26 cellular contexts compared by ENCODE assay signal in the genomic region with DNA sequence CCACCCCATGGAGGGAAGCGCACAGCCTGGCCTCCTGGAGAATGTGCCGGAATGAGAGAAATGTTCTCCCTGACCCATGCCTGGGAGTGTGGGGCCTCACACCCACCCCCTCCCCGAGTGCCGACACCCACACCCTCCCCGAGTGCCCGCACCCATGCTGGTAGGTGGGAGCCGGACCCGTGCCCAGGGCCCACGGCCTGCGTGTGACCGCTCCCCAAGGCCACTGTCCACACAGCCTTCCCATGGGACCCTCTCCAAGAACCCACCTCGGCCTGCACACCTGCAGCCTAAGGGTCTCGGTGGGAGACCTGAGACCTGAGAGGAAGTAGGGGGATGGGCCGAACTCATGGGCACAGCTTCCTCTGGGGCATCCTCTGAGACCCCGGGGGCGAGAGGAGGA. TPM values are rescaled to one million over a fixed set of nuclear protein-coding genes. Genes with fewer than 3 reads are reported as not detected.
"Had no signal": no experiment of that assay in that cellular context is flagged by ENCODE, and none has a peak within 500 bp of the region (broad histone marks: within the 10 kb centered on the region; RNA-seq: fewer than 3 reads in every experiment).

No MANE protein-coding gene starts in this region.

- H3K36me3 ChIP-seq: esophagus squamous epithelium, gastroesophageal sphincter, left lung, lower lobe of right lung, ovary, thoracic aorta, transverse colon had no signal

- ATAC-seq: gastroesophageal sphincter; left lung; lower lobe of right lung; natural killer cell; right cardiac atrium; stimulated activated effector memory CD8-positive, alpha-beta T cell treated with anti-CD3 and anti-CD28 coated beads, Interleukin-12 subunit alpha, Interleukin-12 subunit beta, amount 100 ng/mL, for 72 hours had no signal

- H3K4me3 Mint-ChIP-seq: memory B cell; mesothelial cell of epicardium; neural crest cell; stimulated activated effector memory CD8-positive, alpha-beta T cell treated with anti-CD3 and anti-CD28 coated beads, Interleukin-12 subunit alpha, Interleukin-12 subunit beta, amount 100 ng/mL, for 72 hours; stimulated activated naive CD8-positive, alpha-beta T cell treated with anti-CD3 and anti-CD28 coated beads, Interleukin-15, Interleukin-2, amounts not matched to agents 100 ng/mL and 50 ng/mL, for 24 hours had no signal

- H3K4me3 ChIP-seq: esophagus squamous epithelium, gastroesophageal sphincter, left lung, lower lobe of right lung, ovary, thoracic aorta, transverse colon had no signal

- H3K4me1 Mint-ChIP-seq: memory B cell, neural crest cell had no signal

- H3K27ac Mint-ChIP-seq: memory B cell; mesothelial cell of epicardium; progenitor cell of endocrine pancreas; stimulated activated effector memory CD8-positive, alpha-beta T cell treated with anti-CD3 and anti-CD28 coated beads, Interleukin-12 subunit alpha, Interleukin-12 subunit beta, amount 100 ng/mL, for 72 hours; stimulated activated naive CD8-positive, alpha-beta T cell treated with anti-CD3 and anti-CD28 coated beads, Interleukin-15, Interleukin-2, amounts not matched to agents 100 ng/mL and 50 ng/mL, for 24 hours had no signal

- H3K9me3 ChIP-seq: esophagus squamous epithelium, gastroesophageal sphincter, left lung, lower lobe of right lung, ovary, thoracic aorta, transverse colon had no signal

- H3K27ac ChIP-seq: esophagus squamous epithelium, gastroesophageal sphincter, left lung, lower lobe of right lung, ovary, thoracic aorta, transverse colon had no signal

- H3K36me3 Mint-ChIP-seq: immature natural killer cell; memory B cell; mesothelial cell of epicardium; natural killer cell; stimulated activated effector memory CD8-positive, alpha-beta T cell treated with anti-CD3 and anti-CD28 coated beads, Interleukin-12 subunit alpha, Interleukin-12 subunit beta, amount 100 ng/mL, for 72 hours had no signal

- DNase-seq: esophagus squamous epithelium; foreskin fibroblast; immature natural killer cell; natural killer cell; nucleus accumbens; small intestine; stimulated activated CD4-positive, alpha-beta T cell treated with anti-CD3 and anti-CD28 coated beads, Interleukin-2, amount 100 ng/mL, for 48 hours; stimulated activated CD8-positive, alpha-beta memory T cell treated with anti-CD3 and anti-CD28 coated beads, Interleukin-4, amount 100 ng/mL, for 48 hours; transverse colon had no signal

- H3K9me3 Mint-ChIP-seq: immature natural killer cell; memory B cell; mesothelial cell of epicardium; natural killer cell; neural crest cell; stimulated activated effector memory CD8-positive, alpha-beta T cell treated with anti-CD3 and anti-CD28 coated beads, Interleukin-12 subunit alpha, Interleukin-12 subunit beta, amount 100 ng/mL, for 72 hours; stimulated activated naive CD8-positive, alpha-beta T cell treated with anti-CD3 and anti-CD28 coated beads, Interleukin-15, Interleukin-2, amounts not matched to agents 100 ng/mL and 50 ng/mL, for 24 hours had no signal

- H3K27me3 ChIP-seq: ovary had no signal

- H3K27me3 Mint-ChIP-seq: progenitor cell of endocrine pancreas had no signal

RNA-seq across cellular contexts. Expression of gene PVALEF, which starts 3.3 kb away (rescaled TPM):
- total RNA-seq: epithelial cell of proximal tubule, esophagus squamous epithelium, gastroesophageal sphincter, left lung, lower lobe of right lung, mucosa of gallbladder, myocyte, natural killer cell, neural crest cell, ovary, progenitor cell of endocrine pancreas, right cardiac atrium, thoracic aorta, transverse colon, ureter had no signal
- polyA plus RNA-seq: immature natural killer cell, keratinocyte, ovary, right cardiac atrium, small intestine had no signal
